8 cellular contexts compared by ENCODE assay signal in genomic region chr11:83285771-83286528, GRCh38. TPM values are rescaled to one million over a fixed set of nuclear protein-coding genes. Genes with fewer than 3 reads are reported as not detected.
DNase-seq lines count a peak whose midpoint lies in the region; ATAC-seq and TF ChIP-seq lines count a peak whose summit lies in the region.

TSS of gene CCDC90B (minus strand) at chr11:83286367. CDS start at chr11:83285972, 395 bp downstream.

- no peaks in the 10 kb centered on the region for H3K27me3 ChIP-seq in upper lobe of right lung

- in situ Hi-C loops in GM13977 (cut with MboI; ENCODE audit: low pct_unique_long_range_greater_than_20kb, low sequenced_read_pairs, unreplicated experiment) = loop anchor here (25.0 kb wide), 1 partner anchor 426 kb away; no protein-coding TSS in a partner anchor

- H3K4me3 ChIP-seq in upper lobe of right lung = peak within 1 kb of the TSS; percentile 88

- peaks cover 19% of the 10 kb centered on the region for H3K4me1 ChIP-seq in upper lobe of right lung

- TF ChIP-seq CTCF in GM13977 (IDR thresholded peaks at IDR 0.05; ENCODE audit: extremely low read depth, insufficient read depth, missing control alignments) = peak; percentile 47
- TF ChIP-seq CTCF in upper lobe of right lung (IDR thresholded peaks at IDR 0.05) = no peak

- H3K36me3 Mint-ChIP-seq in T-helper 1 cell treated with Interleukin-12 subunit alpha and Interleukin-12 subunit beta and Interleukin-4 antibody, amounts not matched to agents 30 μg/mL and 1 μg/mL, for 36 hours (ENCODE audit: low read depth) = no peaks in the 10 kb centered on the region

- H3K36me3 ChIP-seq in upper lobe of right lung = no peaks in the 10 kb centered on the region

- no peaks in the 10 kb centered on the region for H3K27me3 Mint-ChIP-seq in T-helper 1 cell treated with Interleukin-12 subunit alpha and Interleukin-12 subunit beta and Interleukin-4 antibody, amounts not matched to agents 30 μg/mL and 1 μg/mL, for 36 hours (ENCODE audit: low read depth)

- H3K27ac Mint-ChIP-seq in T-helper 1 cell treated with Interleukin-12 subunit alpha and Interleukin-12 subunit beta and Interleukin-4 antibody, amounts not matched to agents 30 μg/mL and 1 μg/mL, for 36 hours = peak within 1 kb of the TSS; percentile 98

- H3K4me1 Mint-ChIP-seq in T-helper 1 cell treated with Interleukin-12 subunit alpha and Interleukin-12 subunit beta and Interleukin-4 antibody, amounts not matched to agents 30 μg/mL and 1 μg/mL, for 36 hours (ENCODE audit: low read depth) = peaks cover 19% of the 10 kb centered on the region

- H3K4me3 Mint-ChIP-seq in T-helper 1 cell treated with Interleukin-12 subunit alpha and Interleukin-12 subunit beta and Interleukin-4 antibody, amounts not matched to agents 30 μg/mL and 1 μg/mL, for 36 hours = peak within 1 kb of the TSS; percentile 84

- DNase-seq in GM13977 (ENCODE audit: low spot score) (peak; percentile 86), NCI-H1694 (lab: John Stamatoyannopoulos, UW) (peak; percentile 96), amniotic stem cell (lab: John Stamatoyannopoulos, UW) (peak; percentile 93), left cardiac atrium (peak; percentile 96), posterior vena cava (ENCODE audit: low spot score) (peak; percentile 98), upper lobe of right lung (peak; percentile 96)

- ATAC-seq in HG02884 (IDR thresholded peaks at IDR 0.05; ENCODE audit: unreplicated experiment) (peak; percentile 84), left cardiac atrium (peak; percentile 97 to 98), upper lobe of right lung (peak; percentile 97)

- no peaks in the 10 kb centered on the region for H3K9me3 ChIP-seq in upper lobe of right lung

- H3K9me3 Mint-ChIP-seq in T-helper 1 cell treated with Interleukin-12 subunit alpha and Interleukin-12 subunit beta and Interleukin-4 antibody, amounts not matched to agents 30 μg/mL and 1 μg/mL, for 36 hours = no peaks in the 10 kb centered on the region

- peak within 1 kb of the TSS; percentile 98 for H3K27ac ChIP-seq in upper lobe of right lung

- intact Hi-C loops in left cardiac atrium (cut with DNase I) (no loop called here), posterior vena cava (cut with DNase I) (no loop called here), upper lobe of right lung (cut with DNase I) (no loop called here)

RNA-seq across cellular contexts. Expression of gene CCDC90B, which starts in this region (rescaled TPM):
- total RNA-seq in left cardiac atrium (10 to 100 TPM; 25.9 to 30.4 TPM), posterior vena cava (10 to 100 TPM; 29.6 to 33.3 TPM), upper lobe of right lung (23.4 TPM)

Comparison
In these comparisons a context has a peak if more than half of its experiments do, and no peak if none do; other contexts are left out.
1. Peak in every context shown above with its lines: DNase-seq, ATAC-seq, H3K4me3 ChIP-seq and H3K27ac ChIP-seq.